9 cellular contexts compared by ENCODE assay signal in genomic region chr4:14384824-14385223, GRCh38.
"Had no signal": no experiment of that assay in that cellular context is flagged by ENCODE, and none has a peak within 500 bp of the region (broad histone marks: within the 10 kb centered on the region; RNA-seq: fewer than 3 reads in every experiment).

No MANE protein-coding gene starts in this region.

- H3K27ac ChIP-seq: GM23248, HL-60 had no signal

- H3K9ac ChIP-seq: GM23248 had no signal

- H3K36me3 ChIP-seq: HAP-1 had no signal

- DNase-seq: GM23248, GOT3, H7, HFFc6, KBM-7 had no signal

- H3K4me3 ChIP-seq: GM23248, HAP-1 had no signal

- H3K4me1 ChIP-seq: HAP-1 had no signal

- H3K27ac Mint-ChIP-seq: HFFc6 had no signal

- H3K4me3 Mint-ChIP-seq: HFFc6, IgD-negative memory B cell had no signal

- H3K9me3 ChIP-seq: HAP-1 had no signal

- H3K9me3 Mint-ChIP-seq: HFFc6, IgD-negative memory B cell had no signal

- H2AFZ ChIP-seq: GM23248 had no signal

- ATAC-seq: HCT116 had no signal
